In the genomic region with DNA sequence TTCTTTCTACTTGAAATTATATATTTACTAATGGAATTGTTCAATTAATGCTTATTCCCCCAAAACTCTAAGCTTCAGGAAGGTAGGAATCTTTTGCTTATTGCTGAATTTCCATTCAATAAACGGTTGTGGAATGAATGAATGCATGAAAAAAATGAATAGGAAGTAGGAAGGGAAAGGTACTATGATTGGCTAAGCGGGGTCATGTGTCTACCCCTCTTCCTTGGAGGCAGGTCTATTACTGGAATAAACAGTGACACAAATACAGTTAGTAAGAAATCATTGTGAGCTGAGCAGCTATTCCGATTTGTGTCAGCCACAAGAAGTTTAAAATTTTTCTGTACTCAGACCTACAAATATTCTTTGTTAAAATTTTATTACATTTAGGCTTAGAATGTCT, we compare ENCODE assay signal across 17 cellular contexts. TPM values are rescaled to one million over a fixed set of nuclear protein-coding genes. Genes with fewer than 3 reads are reported as not detected.
DNase-seq lines count a peak whose midpoint lies in the region; ATAC-seq and FAIRE-seq lines count a peak whose summit lies in the region.
"Had no signal": no experiment of that assay in that cellular context is flagged by ENCODE, and none has a peak within 500 bp of the region (broad histone marks: within the 10 kb centered on the region; RNA-seq: fewer than 3 reads in every experiment).

No MANE protein-coding gene starts in this region.

- peak; percentile 21 for DNase-seq in NCI-H82 (lab: John Stamatoyannopoulos, UW)
- no peak for DNase-seq in NCI-H82 treated with DMSO at 0.1 percent for 48 hours (lab: John Stamatoyannopoulos, UW; ENCODE audit: unreplicated experiment)
- no peak for DNase-seq in HTR-8/SVneo (ENCODE audit: insufficient read length, low spot score)
- peak; percentile 38 for DNase-seq in RPMI7951 (ENCODE audit: low read depth)
- DNase-seq in fibroblast of peridontal ligament (ENCODE audit: extremely low read depth), result peak; percentile 9
- DNase-seq in NCI-H748 treated with DMSO at 0.1 percent for 48 hours (lab: John Stamatoyannopoulos, UW), result no peak
- no peak for DNase-seq in NCI-H2029 (lab: John Stamatoyannopoulos, UW)
- DNase-seq: CD8-positive, alpha-beta T cell; COR-L47; DMS153; DMS79 treated with DMSO at 0.1 percent for 48 hours; EL; KG1 had no signal

- FAIRE-seq in HTR-8/SVneo (lab: Jason Lieb, UNC), result peak; percentile 51
- FAIRE-seq: D721Med, GM12891, H1 had no signal

- ATAC-seq in GM18867 (IDR thresholded peaks at IDR 0.05; ENCODE audit: unreplicated experiment), result no peak
- ATAC-seq: CD8-positive, alpha-beta T cell had no signal

RNA-seq across cellular contexts. Expression of a gene that starts 10.5 kb away (rescaled TPM):
- 259 and 300 TPM in 2 replicates for total RNA-seq in RPMI7951 (2014; rRNA removed; shearing (Covaris generic))

Comparison
In these comparisons a context has a peak if more than half of its experiments do, and no peak if none do; other contexts are left out.
1. DNase-seq: peak in NCI-H82 (single experiment), RPMI7951 (single experiment) and fibroblast of peridontal ligament (single experiment); none in NCI-H82 treated with DMSO at 0.1 percent for 48 hours (single experiment), HTR-8/SVneo (single experiment), NCI-H748 treated with DMSO at 0.1 percent for 48 hours (single experiment) and NCI-H2029 (single experiment).